ENCODE assay signal across 8 cellular contexts in the genomic region with DNA sequence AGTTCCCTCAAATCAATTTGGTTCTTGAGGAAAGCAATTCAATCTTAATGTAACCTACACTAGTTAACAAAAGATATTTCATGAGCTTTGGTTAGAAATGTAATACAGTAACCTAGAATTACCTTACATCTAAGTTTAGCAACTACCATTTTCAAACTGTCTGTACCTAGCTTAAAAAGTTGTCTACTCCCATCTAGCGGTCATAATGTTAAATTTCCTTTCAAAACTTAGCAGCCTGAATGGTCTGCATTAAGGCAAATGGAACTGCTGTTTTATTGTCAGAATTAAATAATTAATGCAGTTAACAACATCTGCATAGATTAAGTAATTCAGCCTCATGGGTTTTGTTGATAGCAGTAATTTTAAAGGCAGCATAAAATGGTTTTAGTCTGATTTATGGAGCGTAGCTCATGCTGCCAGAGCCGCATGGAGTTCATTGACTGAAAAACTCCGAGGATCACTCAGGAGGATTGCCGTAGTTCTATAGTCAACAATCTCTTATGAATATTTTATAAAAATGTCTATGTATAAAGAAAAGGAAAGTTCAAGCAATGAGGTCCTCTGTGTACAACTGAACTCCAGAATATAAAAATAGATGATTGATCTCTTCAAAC.
DNase-seq lines count a peak whose midpoint lies in the region; ATAC-seq and TF ChIP-seq lines count a peak whose summit lies in the region.

No MANE protein-coding gene starts in this region.

- H3K27ac ChIP-seq in PC-9, result no peak overlapping the region

- H3K79me2 ChIP-seq in PC-9 (ENCODE audit: low read depth), result no peaks in the 10 kb centered on the region

- CTCF ChIA-PET in PC-9 (lab: Charles Lee), result interaction anchor here (1.7 kb wide), 1 partner anchor 40 kb away, joined by 5 read pairs; no protein-coding TSS in a partner anchor

- ATAC-seq in esophagus mucosa (peak; percentile 51), HG03108 (IDR thresholded peaks at IDR 0.05; ENCODE audit: unreplicated experiment) (no peak), GM19324 (IDR thresholded peaks at IDR 0.05; ENCODE audit: low FRiP score, unreplicated experiment) (no peak)

- no TSS peak for BruUV-seq in PC-9 (replicated peaks; lab: Mats Ljungman, UMichigan)

- DNase-seq in GM12865 (ENCODE audit: low read depth), result peak; percentile 46
- peak; percentile 58 for DNase-seq in H4 (ENCODE audit: low spot score)
- DNase-seq in LNCaP clone FGC (ENCODE audit: low read depth), result peak; percentile 42
- DNase-seq in PC-9, result no peak
- DNase-seq in pons (ENCODE audit: low spot score), result peak; percentile 79

- intact Hi-C loops in PC-9 (cut with micrococcal nuclease; ENCODE audit: unreplicated experiment), result no loop called here

- H3F3A ChIP-seq in PC-9 (ENCODE audit: insufficient read depth, low read depth), result no peaks in the 10 kb centered on the region

- no peaks in the 10 kb centered on the region for H3K9me2 ChIP-seq in PC-9 (ENCODE audit: insufficient read depth)

- no peaks in the 10 kb centered on the region for H3K9me3 ChIP-seq in PC-9 (ENCODE audit: insufficient read depth, low read depth)

- TF ChIP-seq CTCF in GM12865 (IDR thresholded peaks at IDR 0.05; ENCODE audit: insufficient read depth, low read depth, low read length, missing control alignments) (peak; percentile 37), LNCaP clone FGC (IDR thresholded peaks at IDR 0.05; ENCODE audit: control insufficient read depth, extremely low read depth, insufficient read depth) (peak; percentile 60), PC-9 (conservative IDR thresholded peaks at IDR 0.05) (peak; percentile 81)

- POLR2A ChIA-PET in PC-9 (lab: Charles Lee; ENCODE audit: unreplicated experiment), result no interaction called here

- H3K36me3 ChIP-seq in PC-9 (ENCODE audit: low read depth), result no peaks in the 10 kb centered on the region

- H4K20me1 ChIP-seq in PC-9 (ENCODE audit: insufficient read depth), result no peaks in the 10 kb centered on the region

- H2AFZ ChIP-seq in PC-9, result no peak overlapping the region

- peaks cover 10% of the 10 kb centered on the region; the same call in 1 of the 2 replicates for H3K4me1 ChIP-seq in PC-9 (replicated peaks; ENCODE audit: insufficient read depth)

- no peaks in the 10 kb centered on the region for H3K27me3 ChIP-seq in PC-9 (ENCODE audit: insufficient read depth, low read depth)

- H3K4me2 ChIP-seq in PC-9, result no peak overlapping the region

- H3K4me3 ChIP-seq in GM12865 (ENCODE audit: low read depth, low read length) (no peak overlapping the region), LNCaP clone FGC (ENCODE audit: low read depth, low read length) (no peak overlapping the region), PC-9 (no peak overlapping the region)

Comparison
In these comparisons a context has a peak if more than half of its experiments do, and no peak if none do; other contexts are left out.
1. DNase-seq: peak in GM12865 (single experiment), H4 (single experiment), LNCaP clone FGC (single experiment) and pons (single experiment); none in PC-9 (0 of 2).
2. Peak in every context shown above with its lines, with median percentiles within 50 percentile points of each other: CTCF ChIP-seq.